Comparison of ENCODE assay signal across 2 cellular contexts in genomic region chr10:44862917-44863316, GRCh38.
A peak's percentile ranks its signal among the peaks of the same experiment; 100 is the strongest.
TF ChIP-seq lines count a peak whose summit lies in the region.

No MANE protein-coding gene starts in this region.

TF ChIP-seq in liver, 16 proteins besides CTCF, POLR2A, EP300 and RAD21:
- no peak for TF ChIP-seq JUND (IDR thresholded peaks at IDR 0.05)
- TF ChIP-seq NR2F2 (IDR thresholded peaks at IDR 0.05): peak; percentile 58

TF ChIP-seq in HepG2, 621 proteins besides CTCF, POLR2A, EP300 and RAD21:
- TF ChIP-seq ZUFSP (CRISPR knock-in tag; IDR thresholded peaks at IDR 0.05; ENCODE audit: borderline replicate concordance) (no peak), ZNF772 (CRISPR knock-in tag; IDR thresholded peaks at IDR 0.05) (no peak), XBP1 (CRISPR knock-in tag; IDR thresholded peaks at IDR 0.05) (no peak), CEBPB (IDR thresholded peaks at IDR 0.05; ENCODE audit: borderline replicate concordance, low read depth, low read length) (no peak), ARNT2 (CRISPR knock-in tag; IDR thresholded peaks at IDR 0.05; ENCODE audit: low read depth) (no peak), PAWR (CRISPR knock-in tag; IDR thresholded peaks at IDR 0.05; ENCODE audit: borderline replicate concordance) (no peak), CREBL2 (CRISPR knock-in tag; IDR thresholded peaks at IDR 0.05; ENCODE audit: borderline replicate concordance) (no peak), GPN1 (CRISPR knock-in tag; IDR thresholded peaks at IDR 0.05; ENCODE audit: borderline replicate concordance) (no peak), NFE2L1 (CRISPR knock-in tag; IDR thresholded peaks at IDR 0.05; ENCODE audit: borderline replicate concordance) (no peak), HMGXB3 (CRISPR knock-in tag; IDR thresholded peaks at IDR 0.05; ENCODE audit: borderline replicate concordance) (no peak), ZSCAN5A (CRISPR knock-in tag; IDR thresholded peaks at IDR 0.05; ENCODE audit: borderline replicate concordance) (no peak), PAX8 (CRISPR knock-in tag; IDR thresholded peaks at IDR 0.05; ENCODE audit: borderline replicate concordance) (no peak), ZNF605 (CRISPR knock-in tag; IDR thresholded peaks at IDR 0.05) (no peak), ELF1 (CRISPR knock-in tag; IDR thresholded peaks at IDR 0.05) (no peak)
